ENCODE assay signal across 22 cellular contexts in the genomic region with DNA sequence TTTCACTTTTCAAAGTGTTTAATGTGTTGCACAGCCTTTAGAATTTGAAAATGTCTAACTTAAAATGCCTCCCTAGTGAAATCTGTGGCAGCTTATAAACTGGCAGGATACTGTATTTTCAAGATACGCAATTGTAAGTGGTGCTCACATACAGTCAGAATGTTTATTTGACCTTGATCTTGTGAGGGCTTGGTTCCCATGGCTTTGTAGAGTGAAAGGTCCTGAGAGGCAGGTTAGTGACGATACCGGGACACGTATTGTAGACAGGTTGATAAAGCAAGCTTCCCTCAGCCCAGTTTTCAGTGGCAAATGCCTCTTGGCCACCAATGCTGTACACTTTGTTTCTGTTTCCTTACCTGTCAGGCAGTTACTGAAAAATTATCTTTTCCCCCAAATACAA.
"Had no signal": no experiment of that assay in that cellular context is flagged by ENCODE, and none has a peak within 500 bp of the region (broad histone marks: within the 10 kb centered on the region; RNA-seq: fewer than 3 reads in every experiment).

No MANE protein-coding gene starts in this region.

- H3K36me3 ChIP-seq: esophagus muscularis mucosa, gastroesophageal sphincter, heart left ventricle had no signal

- ATAC-seq: foreskin keratinocyte, gastroesophageal sphincter, heart left ventricle, left colon, left lobe of liver, left ventricle myocardium superior had no signal

- H3K4me1 ChIP-seq: foreskin keratinocyte had no signal

- H3K27me3 ChIP-seq: dorsolateral prefrontal cortex, esophagus muscularis mucosa, foreskin keratinocyte, gastroesophageal sphincter, heart left ventricle, hepatocyte had no signal

- DNase-seq: dermis blood vessel endothelial cell; dorsolateral prefrontal cortex; effector CD4-positive, alpha-beta T cell; effector memory CD4-positive, alpha-beta T cell; foreskin keratinocyte; heart left ventricle; hypothalamus; immature natural killer cell; islet precursor cell; kidney; kidney glomerular epithelial cell; left colon; left ventricle myocardium superior; mammary epithelial cell; mesendoderm; midbrain had no signal

- H3K27ac ChIP-seq: coronary artery, dorsolateral prefrontal cortex, esophagus muscularis mucosa, foreskin keratinocyte, gastroesophageal sphincter, heart left ventricle, hepatocyte had no signal

- H3K4me3 ChIP-seq: coronary artery, dorsolateral prefrontal cortex, esophagus muscularis mucosa, gastroesophageal sphincter, heart left ventricle, hepatocyte, lung had no signal
